In genomic region chr5:732754-733454, GRCh38 we compare ENCODE assay signal across 3 cellular contexts. TPM values are rescaled to one million over a fixed set of nuclear protein-coding genes. Genes with fewer than 3 reads are reported as not detected.
"Had no signal": no experiment of that assay in that cellular context is flagged by ENCODE, and none has a peak within 500 bp of the region (broad histone marks: within the 10 kb centered on the region; RNA-seq: fewer than 3 reads in every experiment).

No MANE protein-coding gene starts in this region.

RNA-seq across cellular contexts. Expression of gene ZDHHC11B, which starts 51.6 kb away (rescaled TPM):
- total RNA-seq: lung microvascular endothelial cell, myocyte had no signal
- polyA plus RNA-seq: immature natural killer cell had no signal
